Comparison of ENCODE assay signal across 18 cellular contexts in the genomic region with DNA sequence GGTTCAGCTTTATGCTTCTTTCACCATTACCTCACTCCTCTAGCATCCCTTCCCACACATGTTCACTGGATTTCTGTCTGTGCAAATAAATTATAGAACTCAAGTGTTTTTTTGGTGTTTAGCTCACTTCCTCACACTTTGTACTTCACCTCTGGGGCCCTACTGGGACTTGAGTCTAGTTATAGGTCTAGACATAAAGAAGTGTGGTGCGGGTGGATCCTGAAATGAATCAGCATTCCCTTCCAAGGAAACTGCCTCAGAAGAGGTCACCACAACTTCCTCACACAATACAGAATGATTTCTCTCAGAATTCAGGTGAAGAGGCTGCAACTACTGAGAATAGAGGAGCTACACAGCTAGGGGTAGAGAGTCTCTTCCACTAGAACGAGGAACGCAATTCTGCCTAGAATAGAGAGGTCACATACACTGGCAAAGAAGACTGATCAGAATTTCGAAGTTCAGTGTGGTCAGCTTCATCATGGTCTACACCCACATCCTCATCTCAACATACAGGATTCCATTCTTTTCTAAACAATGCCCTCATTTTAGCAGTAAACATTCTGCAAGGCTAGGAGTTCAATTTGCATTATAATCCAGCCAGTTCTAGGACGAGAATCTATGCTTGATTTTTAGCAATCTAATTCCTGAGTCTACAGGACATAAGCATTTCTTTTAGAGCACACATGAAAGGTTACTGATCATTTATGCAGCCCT.
A peak's percentile ranks its signal among the peaks of the same experiment; 100 is the strongest.
DNase-seq lines count a peak whose midpoint lies in the region; ATAC-seq and TF ChIP-seq lines count a peak whose summit lies in the region.
"Had no signal": no experiment of that assay in that cellular context is flagged by ENCODE, and none has a peak within 500 bp of the region (broad histone marks: within the 10 kb centered on the region; RNA-seq: fewer than 3 reads in every experiment).

No MANE protein-coding gene starts in this region.

- H3K9ac ChIP-seq in OCI-LY1 (ENCODE audit: low read length) = no peak overlapping the region
- H3K9ac ChIP-seq: BLaER1 had no signal

- peaks cover 20% of the 10 kb centered on the region for H3K4me1 Mint-ChIP-seq in activated T-helper 2 cell treated with anti-CD3 and anti-CD28 coated beads, Interferon-gamma antibody, Interleukin-2, Interleukin-4, amounts not matched to agents 10 μg/mL and 5 μg/mL and 100 μg/mL, durations not matched to agents 14 hours and 24 hours and 36 hours (ENCODE audit: low read depth)
- H3K4me1 Mint-ChIP-seq in T-helper 17 cell = no peaks in the 10 kb centered on the region
- H3K4me1 Mint-ChIP-seq: CD8-positive, alpha-beta memory T cell had no signal

- H3K27me3 ChIP-seq in OCI-LY1 (ENCODE audit: insufficient read depth, low read length) = no peaks in the 10 kb centered on the region
- H3K27me3 ChIP-seq in neuron (ENCODE audit: insufficient read depth, low read length) = no peaks in the 10 kb centered on the region
- H3K27me3 ChIP-seq in body of pancreas = no peaks in the 10 kb centered on the region
- H3K27me3 ChIP-seq: BLaER1 had no signal

- H3K27ac Mint-ChIP-seq in activated T-helper 2 cell treated with anti-CD3 and anti-CD28 coated beads, Interferon-gamma antibody, Interleukin-2, Interleukin-4, amounts not matched to agents 10 μg/mL and 5 μg/mL and 100 μg/mL, durations not matched to agents 14 hours and 24 hours and 36 hours = peak overlapping the region; percentile 20
- no peak overlapping the region for H3K27ac Mint-ChIP-seq in T-helper 17 cell
- H3K27ac Mint-ChIP-seq: CD8-positive, alpha-beta memory T cell had no signal

- H3F3A ChIP-seq in OCI-LY1 (ENCODE audit: insufficient read depth, low read length) = no peaks in the 10 kb centered on the region

- no peaks in the 10 kb centered on the region for H3K4me1 ChIP-seq in OCI-LY1 (ENCODE audit: insufficient read depth, low read length, severe bottlenecking)
- no peaks in the 10 kb centered on the region for H3K4me1 ChIP-seq in neuron (ENCODE audit: insufficient read depth, low read length)
- H3K4me1 ChIP-seq in body of pancreas = no peaks in the 10 kb centered on the region
- H3K4me1 ChIP-seq: BLaER1, Caco-2 had no signal

- H3K27ac ChIP-seq in OCI-LY1 (ENCODE audit: low read depth, low read length, poor library complexity, severe bottlenecking) (no peak overlapping the region), body of pancreas (no peak overlapping the region)
- H3K27ac ChIP-seq: 22Rv1, BLaER1 had no signal

- H3K36me3 ChIP-seq in OCI-LY1 (ENCODE audit: insufficient read depth, low read length) (no peaks in the 10 kb centered on the region), neuron (ENCODE audit: insufficient read depth, low read length) (no peaks in the 10 kb centered on the region), body of pancreas (replicated peaks in 1 of 2; ENCODE audit: insufficient read depth in 1 of 2, low read depth in 2 of 2) (no peaks in the 10 kb centered on the region)
- H3K36me3 ChIP-seq: BLaER1 had no signal

- peaks cover 4% of the 10 kb centered on the region for H3K9me3 Mint-ChIP-seq in activated T-helper 2 cell treated with anti-CD3 and anti-CD28 coated beads, Interferon-gamma antibody, Interleukin-2, Interleukin-4, amounts not matched to agents 10 μg/mL and 5 μg/mL and 100 μg/mL, durations not matched to agents 14 hours and 24 hours and 36 hours

- TF ChIP-seq POLR2A in body of pancreas (IDR thresholded peaks at IDR 0.05) = no peak

- H3K4me3 Mint-ChIP-seq in activated T-helper 2 cell treated with anti-CD3 and anti-CD28 coated beads, Interferon-gamma antibody, Interleukin-2, Interleukin-4, amounts not matched to agents 10 μg/mL and 5 μg/mL and 100 μg/mL, durations not matched to agents 14 hours and 24 hours and 36 hours (ENCODE audit: low read depth) = no peak overlapping the region
- H3K4me3 Mint-ChIP-seq in T-helper 17 cell = no peak overlapping the region
- H3K4me3 Mint-ChIP-seq: CD8-positive, alpha-beta memory T cell had no signal

- H3K9me3 ChIP-seq in OCI-LY1 (ENCODE audit: low read length) (no peaks in the 10 kb centered on the region), neuron (ENCODE audit: low read length) (no peaks in the 10 kb centered on the region), T-helper 17 cell (ENCODE audit: control insufficient read depth, low read length, poor library complexity, severe bottlenecking) (no peaks in the 10 kb centered on the region), body of pancreas (no peaks in the 10 kb centered on the region)
- H3K9me3 ChIP-seq: BLaER1, Caco-2 had no signal

- H3K4me3 ChIP-seq in OCI-LY1 (ENCODE audit: low read depth, low read length, poor library complexity, severe bottlenecking) (no peak overlapping the region), neuron (ENCODE audit: low read length) (no peak overlapping the region), body of pancreas (no peak overlapping the region)
- H3K4me3 ChIP-seq: BLaER1, GM12878 had no signal

- no peak for ATAC-seq in T-helper 17 cell
- no peak for ATAC-seq in body of pancreas
- ATAC-seq: GM12878, HCT116 had no signal

- no peaks in the 10 kb centered on the region for H3K9me2 ChIP-seq in OCI-LY1 (ENCODE audit: low read depth, low read length)

- H4K20me1 ChIP-seq in OCI-LY1 (ENCODE audit: insufficient read depth, low read length) = no peaks in the 10 kb centered on the region
- H4K20me1 ChIP-seq: BLaER1 had no signal

- DNase-seq in DMS53 (lab: John Stamatoyannopoulos, UW) = peak; percentile 13
- no peak for DNase-seq in DMS53 treated with DMSO at 0.1 percent for 48 hours (lab: John Stamatoyannopoulos, UW; ENCODE audit: unreplicated experiment)
- no peak for DNase-seq in activated T-helper 2 cell treated with anti-CD3 and anti-CD28 coated beads, Interferon-gamma antibody, Interleukin-2, Interleukin-4, amounts not matched to agents 10 μg/mL and 5 μg/mL and 100 μg/mL, durations not matched to agents 14 hours and 24 hours and 36 hours (ENCODE audit: low spot score)
- DNase-seq in T-helper 17 cell = no peak
- DNase-seq in AG08396 (ENCODE audit: low spot score) = no peak
- no peak for DNase-seq in body of pancreas
- DNase-seq: AML-193; Caco-2; CD8-positive, alpha-beta memory T cell; DMS79; GOT3; IMR-90 had no signal

- TF ChIP-seq CTCF in OCI-LY1 (IDR thresholded peaks at IDR 0.05; ENCODE audit: low read length) (no peak), body of pancreas (IDR thresholded peaks at IDR 0.05) (no peak)

- WGBS in body of pancreas, 2 donors = 54 to 66% methylated on average over 5 of the region's 5 CpGs

- intact Hi-C loops in activated T-helper 2 cell treated with anti-CD3 and anti-CD28 coated beads, Interferon-gamma antibody, Interleukin-2, Interleukin-4, amounts not matched to agents 10 μg/mL and 5 μg/mL and 100 μg/mL, durations not matched to agents 14 hours and 24 hours and 36 hours (cut with micrococcal nuclease) = loop anchor here (2.0 kb wide), 1 partner anchor 56 kb away; no protein-coding TSS in a partner anchor
- intact Hi-C loops in body of pancreas (cut with DNase I) = no loop called here

- no peak overlapping the region for H3K4me2 ChIP-seq in OCI-LY1 (ENCODE audit: low read length)
- H3K4me2 ChIP-seq: BLaER1 had no signal

- H3K27me3 Mint-ChIP-seq in activated T-helper 2 cell treated with anti-CD3 and anti-CD28 coated beads, Interferon-gamma antibody, Interleukin-2, Interleukin-4, amounts not matched to agents 10 μg/mL and 5 μg/mL and 100 μg/mL, durations not matched to agents 14 hours and 24 hours and 36 hours (ENCODE audit: low read depth) = no peaks in the 10 kb centered on the region
- no peaks in the 10 kb centered on the region for H3K27me3 Mint-ChIP-seq in T-helper 17 cell
- H3K27me3 Mint-ChIP-seq: CD8-positive, alpha-beta memory T cell had no signal

- no peaks in the 10 kb centered on the region for H3K36me3 Mint-ChIP-seq in activated T-helper 2 cell treated with anti-CD3 and anti-CD28 coated beads, Interferon-gamma antibody, Interleukin-2, Interleukin-4, amounts not matched to agents 10 μg/mL and 5 μg/mL and 100 μg/mL, durations not matched to agents 14 hours and 24 hours and 36 hours (ENCODE audit: low read depth)
- no peaks in the 10 kb centered on the region for H3K36me3 Mint-ChIP-seq in T-helper 17 cell (ENCODE audit: low read depth)

- H2AFZ ChIP-seq in OCI-LY1 (ENCODE audit: low read length) (peak overlapping the region; percentile 67; the same call in 1 of the 2 replicates), neuron (ENCODE audit: low read depth, low read length) (peak overlapping the region; percentile 4)

- H3K79me2 ChIP-seq in OCI-LY1 (ENCODE audit: insufficient read depth, low read length) = no peaks in the 10 kb centered on the region
